Comparison of ENCODE assay signal across 8 cellular contexts in genomic region chr3:186965141-186965879, GRCh38.
DNase-seq lines count a peak whose midpoint lies in the region; ATAC-seq lines count a peak whose summit lies in the region.
"Had no signal": no experiment of that assay in that cellular context is flagged by ENCODE, and none has a peak within 500 bp of the region (broad histone marks: within the 10 kb centered on the region; RNA-seq: fewer than 3 reads in every experiment).

No MANE protein-coding gene starts in this region.

- no peaks in the 10 kb centered on the region for H3K27me3 Mint-ChIP-seq in effector memory CD8-positive, alpha-beta T cell

- H3K27ac Mint-ChIP-seq in effector memory CD8-positive, alpha-beta T cell = peak overlapping the region; percentile 58 to 67
- peak overlapping the region; percentile 80 for H3K27ac Mint-ChIP-seq in stimulated activated effector memory CD8-positive, alpha-beta T cell treated with anti-CD3 and anti-CD28 coated beads, Interleukin-12 subunit alpha, Interleukin-12 subunit beta, amount 100 ng/mL, for 72 hours

- no peaks in the 10 kb centered on the region for H3K9me3 Mint-ChIP-seq in effector memory CD8-positive, alpha-beta T cell
- no peaks in the 10 kb centered on the region for H3K9me3 Mint-ChIP-seq in stimulated activated effector memory CD8-positive, alpha-beta T cell treated with anti-CD3 and anti-CD28 coated beads, Interleukin-12 subunit alpha, Interleukin-12 subunit beta, amount 100 ng/mL, for 72 hours

- H3K36me3 Mint-ChIP-seq in effector memory CD8-positive, alpha-beta T cell (ENCODE audit: insufficient read depth) = peaks cover 47% of the 10 kb centered on the region
- H3K36me3 Mint-ChIP-seq in stimulated activated effector memory CD8-positive, alpha-beta T cell treated with anti-CD3 and anti-CD28 coated beads, Interleukin-12 subunit alpha, Interleukin-12 subunit beta, amount 100 ng/mL, for 72 hours = peaks cover 60% of the 10 kb centered on the region

- no peak overlapping the region for H3K4me3 Mint-ChIP-seq in effector memory CD8-positive, alpha-beta T cell
- H3K4me3 Mint-ChIP-seq in stimulated activated effector memory CD8-positive, alpha-beta T cell treated with anti-CD3 and anti-CD28 coated beads, Interleukin-12 subunit alpha, Interleukin-12 subunit beta, amount 100 ng/mL, for 72 hours = peak overlapping the region; percentile 26

- peak; percentile 57 for ATAC-seq in GM18867 (IDR thresholded peaks at IDR 0.05; ENCODE audit: unreplicated experiment)
- ATAC-seq in HG02938 (IDR thresholded peaks at IDR 0.05; ENCODE audit: unreplicated experiment) = peak; percentile 68
- no peak for ATAC-seq in effector memory CD8-positive, alpha-beta T cell (replicated peaks)
- peak; percentile 66 for ATAC-seq in stimulated activated effector memory CD8-positive, alpha-beta T cell treated with anti-CD3 and anti-CD28 coated beads, Interleukin-12 subunit alpha, Interleukin-12 subunit beta, amount 100 ng/mL, for 72 hours
- ATAC-seq in HG03439 (IDR thresholded peaks at IDR 0.05; ENCODE audit: unreplicated experiment) = no peak
- no peak for ATAC-seq in HG03571 (IDR thresholded peaks at IDR 0.05; ENCODE audit: unreplicated experiment)

- peaks cover 37 to 50% of the 10 kb centered on the region in 2 donors for H3K4me1 Mint-ChIP-seq in effector memory CD8-positive, alpha-beta T cell (ENCODE audit: low read depth in 2 of 2)
- H3K4me1 Mint-ChIP-seq in stimulated activated effector memory CD8-positive, alpha-beta T cell treated with anti-CD3 and anti-CD28 coated beads, Interleukin-12 subunit alpha, Interleukin-12 subunit beta, amount 100 ng/mL, for 72 hours = peaks cover 60% of the 10 kb centered on the region

- no peak for DNase-seq in effector memory CD8-positive, alpha-beta T cell
- no peak for DNase-seq in stimulated activated effector memory CD8-positive, alpha-beta T cell treated with anti-CD3 and anti-CD28 coated beads, Interleukin-12 subunit alpha, Interleukin-12 subunit beta, amount 100 ng/mL, for 72 hours (ENCODE audit: low spot score in 2 of 2)
- DNase-seq in HPDE6-E6E7 (ENCODE audit: extremely low spot score) = no peak
- DNase-seq: MM.1S had no signal

Comparison
In these comparisons a context has a peak if more than half of its experiments do, and no peak if none do; other contexts are left out.
1. ATAC-seq: peak in GM18867 (single experiment), HG02938 (single experiment) and stimulated activated effector memory CD8-positive, alpha-beta T cell treated with anti-CD3 and anti-CD28 coated beads, Interleukin-12 subunit alpha, Interleukin-12 subunit beta, amount 100 ng/mL, for 72 hours (single experiment); none in effector memory CD8-positive, alpha-beta T cell (single experiment), HG03439 (single experiment) and HG03571 (single experiment).